Comparison of ENCODE assay signal across 8 cellular contexts in genomic region chr2:27771202-27771547, GRCh38. TPM values are rescaled to one million over a fixed set of nuclear protein-coding genes. Genes with fewer than 3 reads are reported as not detected.
DNase-seq lines count a peak whose midpoint lies in the region; ATAC-seq and TF ChIP-seq lines count a peak whose summit lies in the region.

No MANE protein-coding gene starts in this region.

- H3K27me3 Mint-ChIP-seq in CD14-positive monocyte (ENCODE audit: low read depth in 3 of 3) (peaks cover 0 to 3% (median 0%) of the 10 kb centered on the region in 3 donors), glutamatergic neuron (ENCODE audit: unreplicated experiment) (peaks cover 4% of the 10 kb centered on the region)

- H3K4me3 ChIP-seq in SU-DHL-6 (ENCODE audit: insufficient read depth, low read length, poor library complexity, severe bottlenecking) (peak overlapping the region; percentile 79), spleen (peak overlapping the region; percentile 74 to 87 (median 82))

- no peak overlapping the region for H3K27ac ChIP-seq in SU-DHL-6 (ENCODE audit: low read depth, low read length)
- peak overlapping the region; percentile 91 to 95 (median 94) for H3K27ac ChIP-seq in spleen

- H3K9ac ChIP-seq in SU-DHL-6 (ENCODE audit: low read length) = peak overlapping the region; percentile 77

- H3K4me3 Mint-ChIP-seq in CD14-positive monocyte = peak overlapping the region; percentile 99 to 100
- H3K4me3 Mint-ChIP-seq in glutamatergic neuron (ENCODE audit: unreplicated experiment) = peak overlapping the region; percentile 99

- peak; percentile 28 for ATAC-seq in GM21825 (IDR thresholded peaks at IDR 0.05; ENCODE audit: unreplicated experiment)

- peak overlapping the region; percentile 91 for H3K4me2 ChIP-seq in SU-DHL-6 (ENCODE audit: low read depth, low read length, poor library complexity, severe bottlenecking)

- no peaks in the 10 kb centered on the region for H4K20me1 ChIP-seq in SU-DHL-6 (ENCODE audit: low read depth, low read length)

- intact Hi-C loops in CD14-positive monocyte (cut with micrococcal nuclease) = loop anchor here in 1 of 2 donors (10.0 kb wide), 1 partner anchor 54 kb away; no protein-coding TSS in a partner anchor
- intact Hi-C loops in spleen (cut with DNase I; ENCODE audit: low total_unique reads) = loop anchor here (10.0 kb wide), 1 partner anchor 124 kb away; the partner anchor contains the start of genes BABAM2 and RBKS

- H3K79me2 ChIP-seq in SU-DHL-6 (ENCODE audit: insufficient read depth, low read length) = peaks cover 44% of the 10 kb centered on the region

- H3K36me3 Mint-ChIP-seq in CD14-positive monocyte (peaks cover 10 to 18% of the 10 kb centered on the region in 2 donors), glutamatergic neuron (ENCODE audit: unreplicated experiment) (no peaks in the 10 kb centered on the region)

- H3K27ac Mint-ChIP-seq in CD14-positive monocyte (peak overlapping the region; percentile 96 to 99 (median 99)), glutamatergic neuron (ENCODE audit: unreplicated experiment) (peak overlapping the region; percentile 94)

- no peaks in the 10 kb centered on the region for H3K27me3 ChIP-seq in SU-DHL-6 (ENCODE audit: low read length)
- no peaks in the 10 kb centered on the region for H3K27me3 ChIP-seq in spleen (replicated peaks in 1 of 7)

- H3K9me3 Mint-ChIP-seq in CD14-positive monocyte (peaks cover 0 to 2% (median 0%) of the 10 kb centered on the region in 7 donors), glutamatergic neuron (ENCODE audit: unreplicated experiment) (peaks cover 4% of the 10 kb centered on the region)

- H3K4me1 ChIP-seq in spleen = peaks cover 18 to 52% (median 39%) of the 10 kb centered on the region in 6 donors

- no peaks in the 10 kb centered on the region for H3F3A ChIP-seq in SU-DHL-6 (ENCODE audit: insufficient read depth)

- H3K4me1 Mint-ChIP-seq in CD14-positive monocyte = peaks cover 48% of the 10 kb centered on the region
- H3K4me1 Mint-ChIP-seq in glutamatergic neuron (ENCODE audit: low read depth, unreplicated experiment) = peaks cover 7% of the 10 kb centered on the region

- DNase-seq in CD14-positive monocyte (ENCODE audit: low spot score) (no peak), glutamatergic neuron (no peak), spleen (no peak), amniotic stem cell (lab: John Stamatoyannopoulos, UW) (no peak), DMS53 treated with DMSO at 0.1 percent for 48 hours (lab: John Stamatoyannopoulos, UW; ENCODE audit: unreplicated experiment) (no peak)
- DNase-seq in central memory CD4-positive, alpha-beta T cell = no peak

- peak overlapping the region; percentile 88 for H2AFZ ChIP-seq in SU-DHL-6 (ENCODE audit: low read depth, low read length, severe bottlenecking)

- H3K36me3 ChIP-seq in SU-DHL-6 (ENCODE audit: low read length) = no peaks in the 10 kb centered on the region
- peaks cover 0 to 24% (median 8%) of the 10 kb centered on the region in 6 donors for H3K36me3 ChIP-seq in spleen

- TF ChIP-seq POLR2A in spleen (IDR thresholded peaks at IDR 0.05) = no peak

- 9 to 16% (median 12%) methylated on average over 13 of the region's 13 CpGs for WGBS in spleen, 5 donors

- no peaks in the 10 kb centered on the region for H3K9me2 ChIP-seq in SU-DHL-6 (replicated peaks; ENCODE audit: insufficient read depth, low read length)

- H3K9me3 ChIP-seq in SU-DHL-6 (ENCODE audit: insufficient read depth, low read length) (no peaks in the 10 kb centered on the region), spleen (no peaks in the 10 kb centered on the region)

- TF ChIP-seq CTCF in CD14-positive monocyte (IDR thresholded peaks at IDR 0.05) (no peak), SU-DHL-6 (IDR thresholded peaks at IDR 0.05; ENCODE audit: insufficient read depth, low read length, poor library complexity, severe bottlenecking) (no peak), glutamatergic neuron (IDR thresholded peaks at IDR 0.05; ENCODE audit: partially characterized antibody, unreplicated experiment) (no peak), spleen (IDR thresholded peaks at IDR 0.05 in 8 of 11, conservative IDR thresholded peaks at IDR 0.05 in 3 of 11) (no peak)

RNA-seq across cellular contexts. Expression of gene MRPL33, which starts 0.3 kb away (rescaled TPM):
- polyA plus RNA-seq in CD14-positive monocyte (100 to 1,000 TPM; 331 to 341 TPM), spleen (100 to 1,000 TPM in 2 of 3 donors, 10 to 100 TPM in 1; 95.6 to 166 (median 131) TPM)
- total RNA-seq in glutamatergic neuron (ENCODE audit: unreplicated experiment) (54.2 TPM), spleen (10 to 100 TPM; 48.3 to 94.6 (median 69.2) TPM)
